ENCODE assay signal across 1 cellular context in the genomic region with DNA sequence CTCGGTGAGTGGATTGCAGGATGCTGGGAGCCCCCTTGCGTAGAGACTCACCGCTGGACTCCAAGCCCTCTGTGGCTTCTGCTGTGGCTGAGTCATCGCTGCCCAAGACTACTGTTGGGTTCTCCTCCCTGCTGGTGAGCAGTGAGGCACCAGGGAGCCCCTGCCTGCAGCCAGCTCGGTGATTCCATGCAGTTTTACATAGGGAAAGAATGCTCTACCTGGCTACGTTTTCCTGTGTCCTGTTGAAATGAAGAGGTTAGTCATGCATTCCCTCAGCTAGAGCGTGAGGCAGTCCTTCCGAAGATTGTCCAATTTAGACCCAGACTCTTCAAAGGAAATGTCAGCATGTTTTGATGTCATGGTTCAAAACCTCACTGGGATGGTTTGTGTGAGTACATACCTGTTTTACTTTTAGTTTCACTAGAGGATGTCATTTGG.
TF ChIP-seq lines count a peak whose summit lies in the region.

No MANE protein-coding gene starts in this region.

TF ChIP-seq in GM12878, 131 proteins besides CTCF, POLR2A, EP300 and RAD21 (continued from another document):
- no peak for TF ChIP-seq WRNIP1 (IDR thresholded peaks at IDR 0.05; ENCODE audit: borderline replicate concordance, low read depth, low read length)
